In genomic region chr16:53892155-53892554, GRCh38 we compare ENCODE assay signal across 8 cellular contexts.
DNase-seq lines count a peak whose midpoint lies in the region; ATAC-seq and TF ChIP-seq lines count a peak whose summit lies in the region.

No MANE protein-coding gene starts in this region.

- TF ChIP-seq CTCF in BJ (IDR thresholded peaks at IDR 0.05; ENCODE audit: insufficient read depth, low read depth, low read length) = peak; percentile 77
- peak; percentile 56 to 72 (median 65) for TF ChIP-seq CTCF in esophagus muscularis mucosa (IDR thresholded peaks at IDR 0.05)
- peak; percentile 36 to 70 (median 64) for TF ChIP-seq CTCF in upper lobe of left lung (IDR thresholded peaks at IDR 0.05)

- no peak overlapping the region for H3K27ac Mint-ChIP-seq in naive thymus-derived CD8-positive, alpha-beta T cell

- peaks cover 0 to 1% (median 0%) of the 10 kb centered on the region in 4 donors for H3K4me1 Mint-ChIP-seq in naive thymus-derived CD8-positive, alpha-beta T cell

- H3K27me3 Mint-ChIP-seq in naive thymus-derived CD8-positive, alpha-beta T cell = no peaks in the 10 kb centered on the region

- H3K27me3 ChIP-seq in BJ (ENCODE audit: control insufficient read depth, insufficient read depth, low read length) (no peaks in the 10 kb centered on the region), esophagus muscularis mucosa (no peaks in the 10 kb centered on the region), upper lobe of left lung (no peaks in the 10 kb centered on the region)

- H3K36me3 Mint-ChIP-seq in naive thymus-derived CD8-positive, alpha-beta T cell = peaks cover under 1 to 39% (median 16%) of the 10 kb centered on the region in 3 donors

- no peaks in the 10 kb centered on the region for H3K9me3 ChIP-seq in esophagus muscularis mucosa
- H3K9me3 ChIP-seq in upper lobe of left lung = no peaks in the 10 kb centered on the region

- DNase-seq in BJ (ENCODE audit: low read depth) (peak; percentile 13), NCI-H226 (peak; percentile 60), esophagus muscularis mucosa (ENCODE audit: extremely low spot score) (no peak), upper lobe of left lung (peak in 1 of 2 donors; percentile 35), NK-92 (lab: John Stamatoyannopoulos, UW; ENCODE audit: unreplicated experiment) (no peak)
- peak; percentile 44 to 56 for DNase-seq in activated CD4-positive, alpha-beta T cell treated with anti-CD3 and anti-CD28 coated beads, Interleukin-2, amount 50 U/mL, for 48 hours
- DNase-seq in naive thymus-derived CD8-positive, alpha-beta T cell = peak in 9 of 10 donors; percentile 2 to 61 (median 27)

- H3K27ac ChIP-seq in esophagus muscularis mucosa (replicated peaks in 1 of 4) (no peak overlapping the region), upper lobe of left lung (no peak overlapping the region)

- H3K4me3 ChIP-seq in BJ (ENCODE audit: low read depth, low read length) (no peak overlapping the region), esophagus muscularis mucosa (no peak overlapping the region), upper lobe of left lung (no peak overlapping the region)

- intact Hi-C loops in esophagus muscularis mucosa (cut with DNase I) = no loop called here

- POLR2A ChIA-PET in BJ (lab: Charles Lee) = no interaction called here
- POLR2A ChIA-PET in naive thymus-derived CD8-positive, alpha-beta T cell (lab: Charles Lee) = no interaction called here

- H3K36me3 ChIP-seq in BJ (ENCODE audit: control insufficient read depth, insufficient read depth, low read length) (peaks cover 4% of the 10 kb centered on the region; the same call in 1 of the 2 replicates), esophagus muscularis mucosa (peaks cover 5 to 22% (median 15%) of the 10 kb centered on the region in 4 donors), upper lobe of left lung (peaks cover 0 to 17% (median 4%) of the 10 kb centered on the region in 4 donors)

- TF ChIP-seq EP300 in esophagus muscularis mucosa (IDR thresholded peaks at IDR 0.05) (no peak), upper lobe of left lung (IDR thresholded peaks at IDR 0.05) (no peak)

- TF ChIP-seq POLR2A in esophagus muscularis mucosa (IDR thresholded peaks at IDR 0.05; ENCODE audit: low read depth) = no peak
- TF ChIP-seq POLR2A in upper lobe of left lung (IDR thresholded peaks at IDR 0.05) = no peak

- WGBS in esophagus muscularis mucosa = 16% methylated on average over 3 of the region's 3 CpGs
- 9 to 13% methylated on average over 3 of the region's 3 CpGs for WGBS in upper lobe of left lung, 2 donors

- ATAC-seq in GM19372 (IDR thresholded peaks at IDR 0.05; ENCODE audit: low read depth, unreplicated experiment) (peak; percentile 53), upper lobe of left lung (ENCODE audit: low FRiP score in 2 of 2) (peak; percentile 55 to 78)
- ATAC-seq in naive thymus-derived CD8-positive, alpha-beta T cell = peak in 1 of 2 donors; percentile 45

- no peak overlapping the region for H3K4me3 Mint-ChIP-seq in naive thymus-derived CD8-positive, alpha-beta T cell

- H3K4me1 ChIP-seq in esophagus muscularis mucosa (peaks cover 10 to 44% (median 33%) of the 10 kb centered on the region in 4 donors), upper lobe of left lung (peaks cover 13 to 25% (median 20%) of the 10 kb centered on the region in 4 donors)

- CTCF ChIA-PET in BJ (lab: Yijun Ruan, JAX) = interaction anchor here (0.5 to 2.7 kb wide), 10 partner anchors 9 to 691 kb away, joined by 3 to 11 read pairs (median 4); no protein-coding TSS in a partner anchor

- peaks cover 0 to under 1% (median 0%) of the 10 kb centered on the region in 9 donors for H3K9me3 Mint-ChIP-seq in naive thymus-derived CD8-positive, alpha-beta T cell

Comparison
In these comparisons a context has a peak if more than half of its experiments do, and no peak if none do; other contexts are left out.
1. DNase-seq: peak in BJ (single experiment), NCI-H226 (single experiment), activated CD4-positive, alpha-beta T cell treated with anti-CD3 and anti-CD28 coated beads, Interleukin-2, amount 50 U/mL, for 48 hours (2 of 2) and naive thymus-derived CD8-positive, alpha-beta T cell (9 of 10); none in esophagus muscularis mucosa (single experiment) and NK-92 (single experiment).
2. Peak in every context shown above with its lines, with median percentiles within 50 percentile points of each other: CTCF ChIP-seq.